In the genomic region with DNA sequence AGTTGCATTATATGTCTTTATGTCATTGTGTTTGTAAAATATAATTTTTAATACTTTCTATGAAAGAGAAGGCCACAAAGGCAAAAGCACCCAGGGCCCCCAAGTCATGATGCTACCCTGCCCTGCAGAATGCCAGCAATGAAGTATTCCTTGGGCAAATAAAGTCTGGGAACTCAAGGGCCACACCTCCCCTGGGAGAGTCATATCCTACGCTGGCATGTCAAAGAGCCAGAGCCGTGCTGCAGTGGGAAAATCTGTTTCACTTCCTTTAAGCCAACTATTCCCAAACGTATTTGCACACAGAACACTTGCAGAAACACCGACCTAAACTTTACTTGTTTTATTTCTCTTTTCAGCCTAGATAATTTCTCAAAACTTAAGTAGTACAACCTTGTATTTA, we compare ENCODE assay signal across 25 cellular contexts.
"Had no signal": no experiment of that assay in that cellular context is flagged by ENCODE, and none has a peak within 500 bp of the region (broad histone marks: within the 10 kb centered on the region; RNA-seq: fewer than 3 reads in every experiment).

No MANE protein-coding gene starts in this region.

- H3K9me3 ChIP-seq: breast epithelium, Peyer's patch, SJCRH30, SK-N-SH had no signal

- H3K4me3 Mint-ChIP-seq: activated CD4-positive, alpha-beta memory T cell treated with anti-CD3 and anti-CD28 coated beads, Interleukin-2, amount 10 ng/mL, durations not matched to agents 7 days and 5 days; activated CD4-positive, alpha-beta T cell treated with anti-CD3 and anti-CD28 coated beads for 36 hours; activated naive CD4-positive, alpha-beta T cell treated with anti-CD3 and anti-CD28 coated beads, Interleukin-2, amount 50 U/mL, for 24 hours had no signal

- ATAC-seq: activated CD4-positive, alpha-beta T cell treated with anti-CD3 and anti-CD28 coated beads for 36 hours had no signal

- H3K4me1 ChIP-seq: breast epithelium, Peyer's patch, SJCRH30 had no signal

- H3K9ac ChIP-seq: SK-N-SH had no signal

- H3K4me2 ChIP-seq: SK-N-SH had no signal

- DNase-seq: activated CD4-positive, alpha-beta memory T cell treated with anti-CD3 and anti-CD28 coated beads, Interleukin-2, amount 10 ng/mL, durations not matched to agents 7 days and 5 days; activated CD4-positive, alpha-beta T cell treated with anti-CD3 and anti-CD28 coated beads for 36 hours; activated CD4-positive, alpha-beta T cell treated with anti-CD3 and anti-CD28 coated beads, Interleukin-2, amount 50 U/mL, for 1 hour; activated CD8-positive, alpha-beta memory T cell treated with anti-CD3 and anti-CD28 coated beads, Interleukin-2, amount 50 U/mL, for 4 hours; activated effector memory CD4-positive, alpha-beta T cell treated with Interleukin-2 at 50 U/mL for 16 hours; activated naive CD4-positive, alpha-beta T cell; aorta; caudate nucleus; NCI-H1105 treated with DMSO at 0.1 percent for 48 hours; NCI-H187 treated with DMSO at 0.1 percent for 48 hours; NCI-H345; NCI-H510A; NCI-H526 treated with DMSO at 0.1 percent for 48 hours; NCI-H82; NK-92 treated with Interleukin-12 subunit alpha and Interleukin-12 subunit beta, amount 100 ng/mL, for 24 hours; OCI-M1; Peyer's patch; Right ventricle myocardium superior; SJCRH30; SK-N-SH; T-helper 1 cell; WERI-Rb-1 had no signal

- H3K27ac ChIP-seq: breast epithelium, Peyer's patch, RWPE1, SJCRH30, WERI-Rb-1 had no signal

- H3K36me3 Mint-ChIP-seq: activated naive CD4-positive, alpha-beta T cell treated with anti-CD3 and anti-CD28 coated beads, Interleukin-2, amount 50 U/mL, for 24 hours had no signal

- H3K36me3 ChIP-seq: breast epithelium, Peyer's patch, SJCRH30, WERI-Rb-1 had no signal

- H3K27ac Mint-ChIP-seq: activated CD4-positive, alpha-beta memory T cell treated with anti-CD3 and anti-CD28 coated beads, Interleukin-2, amount 10 ng/mL, durations not matched to agents 7 days and 5 days; activated CD4-positive, alpha-beta T cell treated with anti-CD3 and anti-CD28 coated beads for 36 hours; activated naive CD4-positive, alpha-beta T cell treated with anti-CD3 and anti-CD28 coated beads, Interleukin-2, amount 50 U/mL, for 24 hours had no signal

- H3K27me3 ChIP-seq: breast epithelium, Peyer's patch had no signal

- H3K4me3 ChIP-seq: breast epithelium, Peyer's patch, SJCRH30 had no signal

- H3K9me3 Mint-ChIP-seq: activated CD4-positive, alpha-beta memory T cell treated with anti-CD3 and anti-CD28 coated beads, Interleukin-2, amount 10 ng/mL, durations not matched to agents 7 days and 5 days; activated naive CD4-positive, alpha-beta T cell treated with anti-CD3 and anti-CD28 coated beads, Interleukin-2, amount 50 U/mL, for 24 hours had no signal

- H3K4me1 Mint-ChIP-seq: activated CD4-positive, alpha-beta memory T cell treated with anti-CD3 and anti-CD28 coated beads, Interleukin-2, amount 10 ng/mL, durations not matched to agents 7 days and 5 days; activated CD4-positive, alpha-beta T cell treated with anti-CD3 and anti-CD28 coated beads for 36 hours; activated naive CD4-positive, alpha-beta T cell treated with anti-CD3 and anti-CD28 coated beads, Interleukin-2, amount 50 U/mL, for 24 hours had no signal

- H3K27me3 Mint-ChIP-seq: activated CD4-positive, alpha-beta memory T cell treated with anti-CD3 and anti-CD28 coated beads, Interleukin-2, amount 10 ng/mL, durations not matched to agents 7 days and 5 days had no signal
